In genomic region chr1:25875154-25875855, GRCh38 we compare ENCODE assay signal across 1 cellular context.
A peak's percentile ranks its signal among the peaks of the same experiment; 100 is the strongest.
TF ChIP-seq lines count a peak whose summit lies in the region.

Gene PAQR7, minus strand, starts transcription at chr1:25875708. Its CDS starts 11,869 bp downstream, at chr1:25863839.

TF ChIP-seq in GM12878, 131 proteins besides CTCF, POLR2A, EP300 and RAD21 (continued from another document and continues in another):
- TF ChIP-seq NR2C2 (IDR thresholded peaks at IDR 0.05; ENCODE audit: borderline replicate concordance, control insufficient read depth, insufficient read length, low read depth) = no peak
- 0 out of 2 replicates have a peak, but pooled peaks have one; percentile 23 for TF ChIP-seq NBN (IDR thresholded peaks at IDR 0.05)
- no peak for TF ChIP-seq CHD1 (IDR thresholded peaks at IDR 0.05; ENCODE audit: low read depth, low read length)
- no peak for TF ChIP-seq CUX1 (IDR thresholded peaks at IDR 0.05; ENCODE audit: insufficient replicate concordance, low read depth, low read length)
- TF ChIP-seq TCF3 (IDR thresholded peaks at IDR 0.05; ENCODE audit: borderline replicate concordance, insufficient read depth, low read depth, low read length) = 0 out of 2 replicates have a peak, but pooled peaks have one; percentile 8
- TF ChIP-seq RELA (IDR thresholded peaks at IDR 0.05; ENCODE audit: borderline replicate concordance, partially characterized antibody) = no peak
- no peak for TF ChIP-seq CEBPZ (IDR thresholded peaks at IDR 0.05; ENCODE audit: low read depth, low read length)
- TF ChIP-seq MXI1 (IDR thresholded peaks at IDR 0.05; ENCODE audit: low read depth, low read length) = peak; percentile 76; the same call in 1 of the 2 replicates
- TF ChIP-seq YY1 (IDR thresholded peaks at IDR 0.05; ENCODE audit: low read depth, low read length) = no peak
- TF ChIP-seq CREB1 (IDR thresholded peaks at IDR 0.05; ENCODE audit: low read depth) = peak; percentile 81
- TF ChIP-seq HDAC6 (IDR thresholded peaks at IDR 0.05; ENCODE audit: unreplicated experiment) = no peak
- no peak; the same call in 1 of the 2 replicates for TF ChIP-seq BACH1 (IDR thresholded peaks at IDR 0.05; ENCODE audit: borderline replicate concordance)
- TF ChIP-seq ASH2L (IDR thresholded peaks at IDR 0.05; ENCODE audit: borderline replicate concordance, low read depth) = no peak
- TF ChIP-seq SIX5 (IDR thresholded peaks at IDR 0.05; ENCODE audit: low read depth, low read length, severe bottlenecking) = no peak
- no peak for TF ChIP-seq RELB (IDR thresholded peaks at IDR 0.05; ENCODE audit: low read depth)
- no peak for TF ChIP-seq MEF2B (IDR thresholded peaks at IDR 0.05; ENCODE audit: partially characterized antibody, poor library complexity, severe bottlenecking)
- no peak for TF ChIP-seq ZNF207 (IDR thresholded peaks at IDR 0.05; ENCODE audit: borderline replicate concordance)
- no peak for TF ChIP-seq GABPA (IDR thresholded peaks at IDR 0.05; ENCODE audit: low read depth)
- TF ChIP-seq NFYA (IDR thresholded peaks at IDR 0.05; ENCODE audit: borderline replicate concordance, low read depth, low read length) = no peak
- TF ChIP-seq ZNF217 (IDR thresholded peaks at IDR 0.05) = 0 out of 2 replicates have a peak, but pooled peaks have one; percentile 25
- TF ChIP-seq IKZF1 (conservative IDR thresholded peaks at IDR 0.05) = peak; percentile 77
- no peak for TF ChIP-seq SREBF1 (IDR thresholded peaks at IDR 0.05; ENCODE audit: low read length)
- no peak for TF ChIP-seq MYB (IDR thresholded peaks at IDR 0.05; ENCODE audit: borderline replicate concordance, low read depth, low read length)
- TF ChIP-seq LARP7 (IDR thresholded peaks at IDR 0.05) = peak; percentile 84
- peak; percentile 62; the same call in 1 of the 2 replicates for TF ChIP-seq DPF2 (IDR thresholded peaks at IDR 0.05)
- TF ChIP-seq MTA3 (IDR thresholded peaks at IDR 0.05; ENCODE audit: borderline replicate concordance, low read length) = no peak
- TF ChIP-seq SMAD5 (IDR thresholded peaks at IDR 0.05; ENCODE audit: low read depth) = no peak
- peak; percentile 29 for TF ChIP-seq NR2C1 (IDR thresholded peaks at IDR 0.05)
- no peak for TF ChIP-seq HSF1 (IDR thresholded peaks at IDR 0.05; ENCODE audit: low read depth, low read length)
- no peak for TF ChIP-seq ELK1 (IDR thresholded peaks at IDR 0.05; ENCODE audit: low read depth, low read length)
- no peak for TF ChIP-seq CEBPB (IDR thresholded peaks at IDR 0.05; ENCODE audit: borderline replicate concordance in 1 of 2, low read depth in 2 of 2, low read length in 2 of 2)
- no peak for TF ChIP-seq JUNB (IDR thresholded peaks at IDR 0.05)
- no peak for TF ChIP-seq ZNF384 (IDR thresholded peaks at IDR 0.05; ENCODE audit: borderline replicate concordance, low read depth, low read length)
- TF ChIP-seq PAX8 (IDR thresholded peaks at IDR 0.05) = no peak
- 0 out of 2 replicates have a peak, but pooled peaks have one; percentile 18 for TF ChIP-seq TAF1 (IDR thresholded peaks at IDR 0.05; ENCODE audit: borderline replicate concordance, low read depth, low read length)
- no peak for TF ChIP-seq REST (IDR thresholded peaks at IDR 0.05; ENCODE audit: low read depth, low read length)
- TF ChIP-seq STAT3 (IDR thresholded peaks at IDR 0.05; ENCODE audit: low read depth, low read length) = no peak
- peak; percentile 50; the same call in 1 of the 2 replicates for TF ChIP-seq EED (IDR thresholded peaks at IDR 0.05; ENCODE audit: low read depth)
- no peak for TF ChIP-seq ZSCAN29 (IDR thresholded peaks at IDR 0.05)
- no peak for TF ChIP-seq BMI1 (IDR thresholded peaks at IDR 0.05; ENCODE audit: borderline replicate concordance)
- no peak for TF ChIP-seq ZBTB33 (IDR thresholded peaks at IDR 0.05)
- no peak for TF ChIP-seq NFIC (IDR thresholded peaks at IDR 0.05; ENCODE audit: low read depth, low read length)
- TF ChIP-seq KLF5 (IDR thresholded peaks at IDR 0.05; ENCODE audit: partially characterized antibody) = no peak
- no peak for TF ChIP-seq WRNIP1 (IDR thresholded peaks at IDR 0.05; ENCODE audit: borderline replicate concordance, low read depth, low read length)
